In genomic region chr2:112993831-112994230, GRCh38 we compare ENCODE assay signal across 1 cellular context.
A peak's percentile ranks its signal among the peaks of the same experiment; 100 is the strongest.
TF ChIP-seq lines count a peak whose summit lies in the region.

No MANE protein-coding gene starts in this region.

TF ChIP-seq in HepG2, 621 proteins besides CTCF, POLR2A, EP300 and RAD21 (continued from another document and continues in another):
- TF ChIP-seq ZSCAN5A (CRISPR knock-in tag; IDR thresholded peaks at IDR 0.05; ENCODE audit: borderline replicate concordance) (no peak), DMTF1 (CRISPR knock-in tag; IDR thresholded peaks at IDR 0.05) (no peak), TRIM22 (IDR thresholded peaks at IDR 0.05) (no peak), MYNN (CRISPR knock-in tag; IDR thresholded peaks at IDR 0.05; ENCODE audit: low read depth) (no peak), HOMEZ (CRISPR knock-in tag; IDR thresholded peaks at IDR 0.05; ENCODE audit: low read depth) (no peak), ZNF20 (CRISPR knock-in tag; IDR thresholded peaks at IDR 0.05) (no peak), ZNF780A (CRISPR knock-in tag; IDR thresholded peaks at IDR 0.05) (no peak), ETV5 (CRISPR knock-in tag; IDR thresholded peaks at IDR 0.05; ENCODE audit: borderline replicate concordance) (no peak), MXD4 (CRISPR knock-in tag; IDR thresholded peaks at IDR 0.05) (no peak), ZNF687 (CRISPR knock-in tag; IDR thresholded peaks at IDR 0.05) (no peak), LBX2 (CRISPR knock-in tag; IDR thresholded peaks at IDR 0.05; ENCODE audit: borderline replicate concordance) (no peak), NR2C2 (CRISPR knock-in tag; IDR thresholded peaks at IDR 0.05; ENCODE audit: borderline replicate concordance) (no peak), ZBTB46 (CRISPR knock-in tag; IDR thresholded peaks at IDR 0.05; ENCODE audit: borderline replicate concordance) (no peak), ARNT2 (CRISPR knock-in tag; IDR thresholded peaks at IDR 0.05; ENCODE audit: low read depth) (no peak), NFYC (CRISPR knock-in tag; IDR thresholded peaks at IDR 0.05) (no peak), SMYD3 (CRISPR knock-in tag; IDR thresholded peaks at IDR 0.05) (no peak), ZNF75D (CRISPR knock-in tag; IDR thresholded peaks at IDR 0.05; ENCODE audit: borderline replicate concordance) (no peak), PTBP1 (IDR thresholded peaks at IDR 0.05; ENCODE audit: low read depth, low read length, poor library complexity, severe bottlenecking) (no peak), ZFP82 (CRISPR knock-in tag; IDR thresholded peaks at IDR 0.05; ENCODE audit: borderline replicate concordance) (no peak), SAP130 (CRISPR knock-in tag; IDR thresholded peaks at IDR 0.05; ENCODE audit: low read depth) (no peak), YY1 (IDR thresholded peaks at IDR 0.05; ENCODE audit: insufficient read depth, insufficient replicate concordance, low read depth, low read length) (no peak), ZFP1 (CRISPR knock-in tag; IDR thresholded peaks at IDR 0.05) (no peak), ZNF7 (CRISPR knock-in tag; IDR thresholded peaks at IDR 0.05) (no peak), BCLAF1 (IDR thresholded peaks at IDR 0.05) (no peak), ZNF414 (CRISPR knock-in tag; IDR thresholded peaks at IDR 0.05) (no peak), ZBTB7B (CRISPR knock-in tag; IDR thresholded peaks at IDR 0.05) (no peak), PHB2 (IDR thresholded peaks at IDR 0.05; ENCODE audit: partially characterized antibody) (no peak), BCL6 (CRISPR knock-in tag; IDR thresholded peaks at IDR 0.05) (no peak), TCF12 (IDR thresholded peaks at IDR 0.05) (no peak), TCF12 (CRISPR knock-in tag; IDR thresholded peaks at IDR 0.05) (no peak), ZFP41 (CRISPR knock-in tag; IDR thresholded peaks at IDR 0.05; ENCODE audit: borderline replicate concordance) (no peak), ZNF770 (CRISPR knock-in tag; IDR thresholded peaks at IDR 0.05) (no peak), MXD3 (CRISPR knock-in tag; IDR thresholded peaks at IDR 0.05) (no peak), KLF13 (CRISPR knock-in tag; IDR thresholded peaks at IDR 0.05) (no peak), HOXA7 (CRISPR knock-in tag; IDR thresholded peaks at IDR 0.05) (no peak), KLF16 (CRISPR knock-in tag; IDR thresholded peaks at IDR 0.05) (no peak), KLF12 (CRISPR knock-in tag; IDR thresholded peaks at IDR 0.05; ENCODE audit: borderline replicate concordance) (no peak), FOXA3 (CRISPR knock-in tag; IDR thresholded peaks at IDR 0.05) (peak; percentile 37; the same call in 1 of the 2 replicates), CEBPG (CRISPR knock-in tag; IDR thresholded peaks at IDR 0.05) (no peak)
